Comparison of ENCODE assay signal across 9 cellular contexts in the genomic region with DNA sequence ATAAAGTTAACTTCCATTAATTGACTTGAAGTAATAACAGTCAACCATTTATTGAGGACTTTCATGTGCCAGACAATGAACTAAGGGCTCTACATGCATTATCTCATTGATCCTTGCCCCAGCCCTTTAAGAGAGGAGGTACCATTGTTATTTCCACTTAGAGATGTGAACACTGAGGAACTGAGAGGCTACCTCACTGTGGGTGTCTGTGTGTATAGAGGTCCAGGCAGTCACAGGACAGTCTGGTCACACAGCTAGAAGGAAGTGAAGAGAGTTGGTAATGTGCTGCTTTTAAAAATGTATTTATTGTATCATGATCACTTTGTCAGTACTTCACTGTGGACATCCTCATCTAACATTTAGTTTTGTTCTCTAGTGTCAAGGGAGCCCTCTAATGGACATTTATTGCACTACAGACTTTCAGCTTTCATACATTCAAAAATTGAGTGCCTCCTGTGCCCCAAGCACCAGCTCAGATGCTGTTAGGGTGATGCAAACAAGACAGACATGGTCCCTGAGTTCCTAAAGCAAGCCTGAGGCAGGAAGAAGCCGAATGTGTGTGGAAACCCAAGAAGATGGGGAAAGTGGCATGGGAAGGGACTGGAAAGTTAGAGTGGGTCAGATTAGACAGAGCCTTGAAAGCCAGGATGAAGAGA.
DNase-seq lines count a peak whose midpoint lies in the region; ATAC-seq and TF ChIP-seq lines count a peak whose summit lies in the region.
"Had no signal": no experiment of that assay in that cellular context is flagged by ENCODE, and none has a peak within 500 bp of the region (broad histone marks: within the 10 kb centered on the region; RNA-seq: fewer than 3 reads in every experiment).

No MANE protein-coding gene starts in this region.

- H3K4me2 ChIP-seq in neural progenitor cell: no peak overlapping the region

- H3K4me3 Mint-ChIP-seq in neural progenitor cell: no peak overlapping the region

- H4K20me1 ChIP-seq in neural progenitor cell (ENCODE audit: low read depth): no peaks in the 10 kb centered on the region

- no peaks in the 10 kb centered on the region for H3K27me3 Mint-ChIP-seq in neural progenitor cell (ENCODE audit: insufficient read depth, low read depth)

- ATAC-seq in HG02642 (IDR thresholded peaks at IDR 0.05; ENCODE audit: poor library complexity, unreplicated experiment): peak; percentile 72

- H3K4me1 ChIP-seq in neural progenitor cell: no peaks in the 10 kb centered on the region

- TF ChIP-seq CTCF in neural progenitor cell (IDR thresholded peaks at IDR 0.05): peak; percentile 82

- H3K36me3 Mint-ChIP-seq in neural progenitor cell: peaks cover 1% of the 10 kb centered on the region

- H3K27ac Mint-ChIP-seq in neural progenitor cell: no peak overlapping the region

- no peak overlapping the region for H3K27ac ChIP-seq in neural progenitor cell
- H3K27ac ChIP-seq: epithelial cell of prostate had no signal

- no peak overlapping the region for H3K9ac ChIP-seq in neural progenitor cell

- no peaks in the 10 kb centered on the region for H3K9me3 ChIP-seq in neural progenitor cell (ENCODE audit: low read depth)

- no peaks in the 10 kb centered on the region for H3F3A ChIP-seq in neural progenitor cell (ENCODE audit: low read depth)

- no peaks in the 10 kb centered on the region for H3K79me2 ChIP-seq in neural progenitor cell (ENCODE audit: low read depth)

- H3K4me1 Mint-ChIP-seq in neural progenitor cell: no peaks in the 10 kb centered on the region

- no peak overlapping the region for H3K4me3 ChIP-seq in neural progenitor cell

- H3K9me3 Mint-ChIP-seq in neural progenitor cell: no peaks in the 10 kb centered on the region

- DNase-seq in stimulated activated CD4-positive, alpha-beta T cell treated with anti-CD3 and anti-CD28 coated beads, Interleukin-15, amount 100 ng/mL, for 24 hours: peak; percentile 6
- no peak for DNase-seq in stimulated activated CD4-positive, alpha-beta T cell treated with anti-CD3 and anti-CD28 coated beads, Interleukin-1b, Interleukin-23, amount 100 ng/mL, for 48 hours
- DNase-seq in NCI-H2171 (lab: John Stamatoyannopoulos, UW) (peak; percentile 13), fibroblast of peridontal ligament (ENCODE audit: extremely low read depth) (peak; percentile 78), neural progenitor cell (ENCODE audit: low spot score) (peak; percentile 68), cortex of kidney (lab: John Stamatoyannopoulos, UW) (no peak)
- DNase-seq in activated CD4-positive, CD25-positive, alpha-beta regulatory T cell treated with anti-CD3 and anti-CD28 coated beads, Interleukin-2, amount 50 U/mL, for 72 hours: peak; percentile 32

- no peak overlapping the region for H2AFZ ChIP-seq in neural progenitor cell (replicated peaks)

- H3K36me3 ChIP-seq in neural progenitor cell: no peaks in the 10 kb centered on the region

- H3K27me3 ChIP-seq in neural progenitor cell: no peaks in the 10 kb centered on the region

Comparison
In these comparisons a context has a peak if more than half of its experiments do, and no peak if none do; other contexts are left out.
1. DNase-seq: peak in stimulated activated CD4-positive, alpha-beta T cell treated with anti-CD3 and anti-CD28 coated beads, Interleukin-15, amount 100 ng/mL, for 24 hours (single experiment), NCI-H2171 (single experiment), activated CD4-positive, CD25-positive, alpha-beta regulatory T cell treated with anti-CD3 and anti-CD28 coated beads, Interleukin-2, amount 50 U/mL, for 72 hours (single experiment), fibroblast of peridontal ligament (single experiment) and neural progenitor cell (single experiment); none in stimulated activated CD4-positive, alpha-beta T cell treated with anti-CD3 and anti-CD28 coated beads, Interleukin-1b, Interleukin-23, amount 100 ng/mL, for 48 hours (single experiment) and cortex of kidney (single experiment).